9 cellular contexts compared by ENCODE assay signal in the genomic region with DNA sequence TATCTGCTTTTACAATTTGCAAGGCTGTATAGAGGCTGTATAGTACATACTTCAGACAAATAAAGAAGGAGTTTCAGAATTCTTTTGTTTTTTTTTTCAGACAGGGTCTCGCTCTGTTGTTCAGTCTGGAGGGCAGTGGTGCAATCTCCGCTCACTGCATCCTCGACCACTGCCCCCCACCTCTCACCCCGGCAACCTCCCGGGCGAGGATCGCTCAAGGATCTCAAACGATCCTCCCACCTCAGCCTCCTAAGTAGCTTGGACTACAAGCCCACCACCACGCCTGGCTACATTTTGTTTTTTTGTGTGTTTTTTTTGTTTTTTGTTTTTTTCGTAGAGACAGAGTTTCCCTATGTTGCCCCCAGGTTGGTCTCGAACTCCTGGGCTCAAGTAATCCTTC. TPM values are rescaled to one million over a fixed set of nuclear protein-coding genes. Genes with fewer than 3 reads are reported as not detected.
A peak's percentile ranks its signal among the peaks of the same experiment; 100 is the strongest.
DNase-seq lines count a peak whose midpoint lies in the region; ATAC-seq and TF ChIP-seq lines count a peak whose summit lies in the region.
"Had no signal": no experiment of that assay in that cellular context is flagged by ENCODE, and none has a peak within 500 bp of the region (broad histone marks: within the 10 kb centered on the region; RNA-seq: fewer than 3 reads in every experiment).

No MANE protein-coding gene starts in this region.

- CTCF ChIA-PET in activated CD4-positive, alpha-beta T cell treated with anti-CD3 and anti-CD28 coated beads for 36 hours (lab: Charles Lee): interaction anchor here (0.8 to 1.3 kb wide), 4 partner anchors 9 to 159 kb away, joined by 3 to 6 read pairs (median 4); no protein-coding TSS in a partner anchor
- CTCF ChIA-PET in T-cell (lab: Charles Lee): interaction anchor here (0.6 to 1.7 kb wide), 3 partner anchors 13 to 104 kb away, joined by 3 to 9 read pairs (median 7); no protein-coding TSS in a partner anchor

- H3K27me3 Mint-ChIP-seq in activated CD4-positive, alpha-beta T cell treated with anti-CD3 and anti-CD28 coated beads for 36 hours: no peaks in the 10 kb centered on the region
- no peaks in the 10 kb centered on the region for H3K27me3 Mint-ChIP-seq in T-cell

- ATAC-seq in activated CD4-positive, alpha-beta T cell treated with anti-CD3 and anti-CD28 coated beads for 36 hours: peak; percentile 7
- peak in 3 of 4 experiments; percentile 13 to 24 (median 14) for ATAC-seq in T-cell (replicated peaks in 1 of 4)
- peak; percentile 2 for ATAC-seq in stimulated activated effector memory CD8-positive, alpha-beta T cell treated with anti-CD3 and anti-CD28 coated beads, Interleukin-12 subunit alpha, Interleukin-12 subunit beta, amount 100 ng/mL, for 72 hours

- peak overlapping the region; percentile 91 for H3K27ac Mint-ChIP-seq in activated CD4-positive, alpha-beta T cell treated with anti-CD3 and anti-CD28 coated beads for 36 hours
- H3K27ac Mint-ChIP-seq in T-cell: peak overlapping the region; percentile 90 to 98
- H3K27ac Mint-ChIP-seq in stimulated activated effector memory CD8-positive, alpha-beta T cell treated with anti-CD3 and anti-CD28 coated beads, Interleukin-12 subunit alpha, Interleukin-12 subunit beta, amount 100 ng/mL, for 72 hours: peak overlapping the region; percentile 96

- H3K9me3 Mint-ChIP-seq in activated CD4-positive, alpha-beta T cell treated with anti-CD3 and anti-CD28 coated beads for 36 hours (ENCODE audit: low read depth): no peaks in the 10 kb centered on the region
- no peaks in the 10 kb centered on the region for H3K9me3 Mint-ChIP-seq in T-cell
- no peaks in the 10 kb centered on the region for H3K9me3 Mint-ChIP-seq in stimulated activated effector memory CD8-positive, alpha-beta T cell treated with anti-CD3 and anti-CD28 coated beads, Interleukin-12 subunit alpha, Interleukin-12 subunit beta, amount 100 ng/mL, for 72 hours

- intact Hi-C loops in activated CD4-positive, alpha-beta T cell treated with anti-CD3 and anti-CD28 coated beads for 36 hours (cut with DNase I, micrococcal nuclease): loop anchor here (1.0 to 5.0 kb wide), 10 partner anchors 15 to 609 kb away; a partner anchor contains a TSS

- POLR2A ChIA-PET in activated CD4-positive, alpha-beta T cell treated with anti-CD3 and anti-CD28 coated beads for 36 hours (lab: Charles Lee): interaction anchor here (0.6 to 1.4 kb wide), 5 partner anchors 9 to 291 kb away, joined by 3 to 6 read pairs (median 5); no protein-coding TSS in a partner anchor
- POLR2A ChIA-PET in T-cell (lab: Charles Lee): interaction anchor here (0.5 to 0.8 kb wide), 3 partner anchors 10 to 44 kb away, joined by 3 to 5 read pairs (median 3); no protein-coding TSS in a partner anchor

- peaks cover 18% of the 10 kb centered on the region for H3K36me3 Mint-ChIP-seq in activated CD4-positive, alpha-beta T cell treated with anti-CD3 and anti-CD28 coated beads for 36 hours (ENCODE audit: low read depth)
- peaks cover 14% of the 10 kb centered on the region for H3K36me3 Mint-ChIP-seq in T-cell
- peaks cover 64% of the 10 kb centered on the region for H3K36me3 Mint-ChIP-seq in stimulated activated effector memory CD8-positive, alpha-beta T cell treated with anti-CD3 and anti-CD28 coated beads, Interleukin-12 subunit alpha, Interleukin-12 subunit beta, amount 100 ng/mL, for 72 hours

- no peak for DNase-seq in activated CD4-positive, alpha-beta T cell treated with anti-CD3 and anti-CD28 coated beads for 36 hours
- DNase-seq in activated CD4-positive, alpha-beta T cell treated with anti-CD3 and anti-CD28 coated beads for 4 hours: no peak
- no peak for DNase-seq in T-cell
- DNase-seq in fibroblast of mammary gland (ENCODE audit: low read depth): no peak
- no peak for DNase-seq in stimulated activated effector memory CD8-positive, alpha-beta T cell treated with anti-CD3 and anti-CD28 coated beads, Interleukin-12 subunit alpha, Interleukin-12 subunit beta, amount 100 ng/mL, for 72 hours (ENCODE audit: low spot score in 2 of 2)
- no peak for DNase-seq in NCI-H2171 (lab: John Stamatoyannopoulos, UW)
- no peak for DNase-seq in stimulated activated CD4-positive, alpha-beta T cell treated with anti-CD3 and anti-CD28 coated beads, Interleukin-1b, Interleukin-23, amount 100 ng/mL, for 48 hours
- no peak for DNase-seq in GF-D8 (lab: John Stamatoyannopoulos, UW)
- DNase-seq: NCI-H1092 treated with DMSO at 0.1 percent for 48 hours had no signal

- peak overlapping the region; percentile 90 for H3K4me3 ChIP-seq in fibroblast of mammary gland (ENCODE audit: control insufficient read depth, low read depth, low read length)

- peaks cover 55% of the 10 kb centered on the region for H3K4me1 Mint-ChIP-seq in activated CD4-positive, alpha-beta T cell treated with anti-CD3 and anti-CD28 coated beads for 36 hours
- H3K4me1 Mint-ChIP-seq in T-cell: peaks cover 63 to 65% (median 64%) of the 10 kb centered on the region in 3 donors
- peaks cover 52% of the 10 kb centered on the region for H3K4me1 Mint-ChIP-seq in stimulated activated effector memory CD8-positive, alpha-beta T cell treated with anti-CD3 and anti-CD28 coated beads, Interleukin-12 subunit alpha, Interleukin-12 subunit beta, amount 100 ng/mL, for 72 hours

- H3K4me3 Mint-ChIP-seq in activated CD4-positive, alpha-beta T cell treated with anti-CD3 and anti-CD28 coated beads for 36 hours: peak overlapping the region; percentile 91
- H3K4me3 Mint-ChIP-seq in T-cell: peak overlapping the region; percentile 69 to 98 (median 97)
- peak overlapping the region; percentile 89 for H3K4me3 Mint-ChIP-seq in stimulated activated effector memory CD8-positive, alpha-beta T cell treated with anti-CD3 and anti-CD28 coated beads, Interleukin-12 subunit alpha, Interleukin-12 subunit beta, amount 100 ng/mL, for 72 hours

- no peak for TF ChIP-seq CTCF in fibroblast of mammary gland (conservative IDR thresholded peaks at IDR 0.05; ENCODE audit: control insufficient read depth, insufficient read depth, low read depth, low read length)

RNA-seq across cellular contexts. Expression of a gene that starts 1.8 kb away (rescaled TPM):
- 10 to 100 TPM; 22.6 TPM for total RNA-seq in activated CD4-positive, alpha-beta T cell treated with anti-CD3 and anti-CD28 coated beads for 36 hours
- total RNA-seq in T-cell: 10 to 100 TPM; 23.2 to 33.5 (median 28.7) TPM

RNA-seq across cellular contexts. Expression of a gene that starts 1.8 kb away (rescaled TPM):
- 1 to 10 TPM; 4.9 to 5.5 TPM for total RNA-seq in activated CD4-positive, alpha-beta T cell treated with anti-CD3 and anti-CD28 coated beads for 36 hours
- 10 to 100 TPM in 4 of 5 donors, 1 to 10 TPM in 1; 9.4 to 13.4 (median 10.8) TPM for total RNA-seq in T-cell

RNA-seq across cellular contexts. Expression of a gene that starts 15.5 kb away (rescaled TPM):
- under 1 TPM; 0.87 to 0.88 TPM for total RNA-seq in activated CD4-positive, alpha-beta T cell treated with anti-CD3 and anti-CD28 coated beads for 36 hours
- total RNA-seq in T-cell: 10 to 100 TPM; 14.4 to 19.6 (median 15.3) TPM

RNA-seq across cellular contexts. Expression of a gene that starts 46.7 kb away (rescaled TPM):
- total RNA-seq in activated CD4-positive, alpha-beta T cell treated with anti-CD3 and anti-CD28 coated beads for 36 hours: 10 to 100 TPM; 49.3 to 52.2 TPM
- total RNA-seq in T-cell: 10 to 100 TPM; 44.6 to 76.3 (median 68.2) TPM

RNA-seq across cellular contexts. Expression of a gene that starts 51.5 kb away (rescaled TPM):
- total RNA-seq in activated CD4-positive, alpha-beta T cell treated with anti-CD3 and anti-CD28 coated beads for 36 hours: 10 to 100 TPM; 32.7 to 67.5 TPM
- 10 to 100 TPM; 41.6 to 67.6 (median 61.8) TPM for total RNA-seq in T-cell

Comparison
In these comparisons a context has a peak if more than half of its experiments do, and no peak if none do; other contexts are left out.
1. RNA of a gene that starts 15.5 kb away (total RNA-seq): 14.4 to 19.6 TPM in T-cell; 0.87 to 0.88 TPM in activated CD4-positive, alpha-beta T cell treated with anti-CD3 and anti-CD28 coated beads for 36 hours; every median in the first group is over 4 times any median in the second.
2. Peak in every context shown above with its lines, with median percentiles within 50 percentile points of each other: ATAC-seq, H3K27ac Mint-ChIP-seq and H3K4me3 Mint-ChIP-seq.